Comparison of ENCODE assay signal across 1 cellular context in genomic region chr10:5584895-5585516, GRCh38.
TF ChIP-seq lines count a peak whose summit lies in the region.

No MANE protein-coding gene starts in this region.

TF ChIP-seq in HepG2, 621 proteins besides CTCF, POLR2A, EP300 and RAD21 (continued from another document):
- TF ChIP-seq BCL3 (CRISPR knock-in tag; IDR thresholded peaks at IDR 0.05) (0 out of 2 replicates have a peak, but pooled peaks have one; percentile 53), ZNF839 (CRISPR knock-in tag; IDR thresholded peaks at IDR 0.05; ENCODE audit: borderline replicate concordance) (no peak), ZNF629 (CRISPR knock-in tag; conservative IDR thresholded peaks at IDR 0.05) (0 out of 2 replicates have a peak, but pooled peaks have one; percentile 36), THAP7 (CRISPR knock-in tag; IDR thresholded peaks at IDR 0.05) (no peak), ZNF547 (CRISPR knock-in tag; IDR thresholded peaks at IDR 0.05) (0 out of 2 replicates have a peak, but pooled peaks have one; percentile 30), SALL1 (CRISPR knock-in tag; IDR thresholded peaks at IDR 0.05) (0 out of 2 replicates have a peak, but pooled peaks have one; percentile 9), ARID5B (CRISPR knock-in tag; IDR thresholded peaks at IDR 0.05) (peak; percentile 5; the same call in 1 of the 2 replicates), MAFF (IDR thresholded peaks at IDR 0.05; ENCODE audit: low read depth, low read length) (0 out of 2 replicates have a peak, but pooled peaks have one; percentile 30), KDM1A (CRISPR knock-in tag; IDR thresholded peaks at IDR 0.05) (peak; percentile 16; the same call in 1 of the 2 replicates)
